1 cellular context compared by ENCODE assay signal in genomic region chr19:2359992-2360875, GRCh38.
TF ChIP-seq lines count a peak whose summit lies in the region.

TSS of gene TMPRSS9 (plus strand) at chr19:2360265. CDS start at chr19:2389786, 29,521 bp downstream.

TF ChIP-seq in H1, 55 proteins besides CTCF, POLR2A, EP300 and RAD21:
- TF ChIP-seq PHF8 (conservative IDR thresholded peaks at IDR 0.05; ENCODE audit: low read depth, low read length) (no peak), BRCA1 (IDR thresholded peaks at IDR 0.05; ENCODE audit: low read depth, low read length) (no peak), SP2 (IDR thresholded peaks at IDR 0.05; ENCODE audit: low read length) (no peak), E2F6 (IDR thresholded peaks at IDR 0.05) (no peak), CREB1 (IDR thresholded peaks at IDR 0.05) (no peak), ATF2 (IDR thresholded peaks at IDR 0.05; ENCODE audit: low read length) (no peak), ZNF274 (IDR thresholded peaks at IDR 0.05; ENCODE audit: borderline replicate concordance, extremely low read depth, low read length) (no peak), KDM5A (IDR thresholded peaks at IDR 0.05; ENCODE audit: low read length) (no peak)
